Comparison of ENCODE assay signal across 1 cellular context in genomic region chr1:47179023-47179987, GRCh38.
A peak's percentile ranks its signal among the peaks of the same experiment; 100 is the strongest.
TF ChIP-seq lines count a peak whose summit lies in the region.

No MANE protein-coding gene starts in this region.

TF ChIP-seq in HEK293, 187 proteins besides CTCF, POLR2A, EP300 and RAD21 (continued from another document and continues in another):
- peak; percentile 60 for TF ChIP-seq PBX3 (CRISPR knock-in tag; IDR thresholded peaks at IDR 0.05)
- TF ChIP-seq, protein P1, sequence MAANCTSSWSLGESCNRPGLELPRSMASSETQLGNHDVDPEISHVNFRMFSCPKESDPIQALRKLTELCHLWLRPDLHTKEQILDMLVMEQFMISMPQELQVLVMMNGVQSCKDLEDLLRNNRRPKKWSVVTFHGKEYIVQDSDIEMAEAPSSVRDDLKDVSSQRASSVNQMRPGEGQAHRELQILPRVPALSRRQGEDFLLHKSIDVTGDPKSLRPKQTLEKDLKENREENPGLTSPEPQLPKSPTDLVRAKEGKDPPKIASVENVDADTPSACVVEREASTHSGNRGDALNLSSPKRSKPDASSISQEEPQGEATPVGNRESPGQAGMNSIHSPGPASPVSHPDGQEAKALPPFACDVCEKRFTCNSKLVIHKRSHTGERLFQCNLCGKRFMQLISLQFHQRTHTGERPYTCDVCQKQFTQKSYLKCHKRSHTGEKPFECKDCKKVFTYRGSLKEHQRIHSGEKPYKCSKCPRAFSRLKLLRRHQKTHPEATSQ (tag by site-specific recombination; IDR thresholded peaks at IDR 0.05) = no peak
- TF ChIP-seq ZNF501 (tag by site-specific recombination; IDR thresholded peaks at IDR 0.05) = peak; percentile 51; the same call in 1 of the 2 replicates
- TF ChIP-seq ZBTB21 (tag by site-specific recombination; IDR thresholded peaks at IDR 0.05) = peak; percentile 66
- no peak for TF ChIP-seq ZNF571 (tag by site-specific recombination; IDR thresholded peaks at IDR 0.05)
- no peak for TF ChIP-seq ZNF768 (tag by site-specific recombination; IDR thresholded peaks at IDR 0.05)
- no peak for TF ChIP-seq ZNF707 (tag by site-specific recombination; IDR thresholded peaks at IDR 0.05)
- no peak for TF ChIP-seq TSHZ1 (tag by site-specific recombination; IDR thresholded peaks at IDR 0.05; ENCODE audit: borderline replicate concordance)
- 0 out of 2 replicates have a peak, but pooled peaks have one; percentile 32 for TF ChIP-seq ZNF391 (tag by site-specific recombination; IDR thresholded peaks at IDR 0.05; ENCODE audit: borderline replicate concordance, low read depth)
- peak; percentile 38; the same call in 1 of the 2 replicates for TF ChIP-seq ZNF518A (tag by site-specific recombination; conservative IDR thresholded peaks at IDR 0.05; ENCODE audit: low read depth)
- no peak for TF ChIP-seq ZNF664 (tag by site-specific recombination; IDR thresholded peaks at IDR 0.05)
- no peak for TF ChIP-seq ZNF280C (tag by site-specific recombination; IDR thresholded peaks at IDR 0.05)
- no peak for TF ChIP-seq ZNF449 (tag by site-specific recombination; IDR thresholded peaks at IDR 0.05)
- TF ChIP-seq IKZF3 (tag by site-specific recombination; IDR thresholded peaks at IDR 0.05) = peak; percentile 82
- TF ChIP-seq ZNF423 (tag by site-specific recombination; IDR thresholded peaks at IDR 0.05) = peak; percentile 80
- no peak for TF ChIP-seq ZNF426 (tag by site-specific recombination; IDR thresholded peaks at IDR 0.05)
- TF ChIP-seq HOXD13 (CRISPR knock-in tag; IDR thresholded peaks at IDR 0.05; ENCODE audit: borderline replicate concordance) = no peak
- no peak for TF ChIP-seq ZNF121 (tag by site-specific recombination; IDR thresholded peaks at IDR 0.05)
- TF ChIP-seq ZFHX2 (tag by site-specific recombination; conservative IDR thresholded peaks at IDR 0.05) = peak; percentile 60
- TF ChIP-seq ZNF175 (tag by site-specific recombination; IDR thresholded peaks at IDR 0.05) = no peak
- TF ChIP-seq SP2 (tag by site-specific recombination; IDR thresholded peaks at IDR 0.05) = peak; percentile 37
- no peak for TF ChIP-seq ZNF302 (tag by site-specific recombination; IDR thresholded peaks at IDR 0.05; ENCODE audit: low read depth)
- TF ChIP-seq ZBTB1 (tag by site-specific recombination; IDR thresholded peaks at IDR 0.05) = no peak
- 0 out of 2 replicates have a peak, but pooled peaks have one; percentile 26 for TF ChIP-seq ZNF394 (tag by site-specific recombination; IDR thresholded peaks at IDR 0.05; ENCODE audit: borderline replicate concordance)
- TF ChIP-seq PRDM10 (tag by site-specific recombination; IDR thresholded peaks at IDR 0.05) = peak; percentile 29; the same call in 1 of the 2 replicates
- peak; percentile 51; the same call in 1 of the 2 replicates for TF ChIP-seq ZEB2 (tag by site-specific recombination; IDR thresholded peaks at IDR 0.05)
- TF ChIP-seq BCL11B (tag by site-specific recombination; IDR thresholded peaks at IDR 0.05; ENCODE audit: low read depth) = no peak
- TF ChIP-seq, protein P2, sequence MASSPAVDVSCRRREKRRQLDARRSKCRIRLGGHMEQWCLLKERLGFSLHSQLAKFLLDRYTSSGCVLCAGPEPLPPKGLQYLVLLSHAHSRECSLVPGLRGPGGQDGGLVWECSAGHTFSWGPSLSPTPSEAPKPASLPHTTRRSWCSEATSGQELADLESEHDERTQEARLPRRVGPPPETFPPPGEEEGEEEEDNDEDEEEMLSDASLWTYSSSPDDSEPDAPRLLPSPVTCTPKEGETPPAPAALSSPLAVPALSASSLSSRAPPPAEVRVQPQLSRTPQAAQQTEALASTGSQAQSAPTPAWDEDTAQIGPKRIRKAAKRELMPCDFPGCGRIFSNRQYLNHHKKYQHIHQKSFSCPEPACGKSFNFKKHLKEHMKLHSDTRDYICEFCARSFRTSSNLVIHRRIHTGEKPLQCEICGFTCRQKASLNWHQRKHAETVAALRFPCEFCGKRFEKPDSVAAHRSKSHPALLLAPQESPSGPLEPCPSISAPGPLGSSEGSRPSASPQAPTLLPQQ (tag by site-specific recombination; IDR thresholded peaks at IDR 0.05) = no peak
- no peak for TF ChIP-seq ZSCAN16 (tag by site-specific recombination; IDR thresholded peaks at IDR 0.05)
- TF ChIP-seq, protein P3, sequence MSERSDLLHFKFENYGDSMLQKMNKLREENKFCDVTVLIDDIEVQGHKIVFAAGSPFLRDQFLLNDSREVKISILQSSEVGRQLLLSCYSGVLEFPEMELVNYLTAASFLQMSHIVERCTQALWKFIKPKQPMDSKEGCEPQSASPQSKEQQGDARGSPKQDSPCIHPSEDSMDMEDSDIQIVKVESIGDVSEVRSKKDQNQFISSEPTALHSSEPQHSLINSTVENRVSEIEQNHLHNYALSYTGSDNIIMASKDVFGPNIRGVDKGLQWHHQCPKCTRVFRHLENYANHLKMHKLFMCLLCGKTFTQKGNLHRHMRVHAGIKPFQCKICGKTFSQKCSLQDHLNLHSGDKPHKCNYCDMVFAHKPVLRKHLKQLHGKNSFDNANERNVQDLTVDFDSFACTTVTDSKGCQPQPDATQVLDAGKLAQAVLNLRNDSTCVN (tag by site-specific recombination; optimal IDR thresholded peaks at IDR 0.05) = peak; percentile 22
- TF ChIP-seq ZNF37A (tag by site-specific recombination; IDR thresholded peaks at IDR 0.05) = no peak
- no peak for TF ChIP-seq ZNF274 (IDR thresholded peaks at IDR 0.05; ENCODE audit: low read length)
- no peak for TF ChIP-seq ZNF274 (tag by site-specific recombination; IDR thresholded peaks at IDR 0.05; ENCODE audit: borderline replicate concordance)
- TF ChIP-seq ZNF266 (tag by site-specific recombination; IDR thresholded peaks at IDR 0.05; ENCODE audit: low read depth) = no peak
- no peak for TF ChIP-seq ZNF133 (tag by site-specific recombination; IDR thresholded peaks at IDR 0.05)
- TF ChIP-seq ZNF777 (tag by site-specific recombination; IDR thresholded peaks at IDR 0.05; ENCODE audit: borderline replicate concordance) = no peak
- no peak for TF ChIP-seq ZNF10 (tag by site-specific recombination; IDR thresholded peaks at IDR 0.05)
- no peak for TF ChIP-seq ZNF132 (tag by site-specific recombination; IDR thresholded peaks at IDR 0.05; ENCODE audit: borderline replicate concordance)
- no peak for TF ChIP-seq ZNF350 (tag by site-specific recombination; IDR thresholded peaks at IDR 0.05)
